2 cellular contexts compared by ENCODE assay signal in genomic region chr15:34609658-34610057, GRCh38.
TF ChIP-seq lines count a peak whose summit lies in the region.

No MANE protein-coding gene starts in this region.

TF ChIP-seq in WTC11, 78 proteins besides CTCF, POLR2A, EP300 and RAD21 (continued from another document):
- TF ChIP-seq STAT6 (CRISPR knock-in tag; conservative IDR thresholded peaks at IDR 0.05; ENCODE audit: low read depth) (no peak), USF2 (CRISPR knock-in tag; IDR thresholded peaks at IDR 0.05) (no peak), TCF7 (CRISPR knock-in tag; IDR thresholded peaks at IDR 0.05; ENCODE audit: low read depth) (no peak)

TF ChIP-seq in neural cell, 6 proteins besides CTCF, POLR2A, EP300 and RAD21 (continued from another document):
- no peak for TF ChIP-seq TAF1 (IDR thresholded peaks at IDR 0.05; ENCODE audit: low read depth)
- no peak for TF ChIP-seq EZH2 (IDR thresholded peaks at IDR 0.05; ENCODE audit: borderline replicate concordance, insufficient read depth, low read length, poor library complexity, severe bottlenecking)
